10 cellular contexts compared by ENCODE assay signal in genomic region chr4:152310223-152310622, GRCh38.
A peak's percentile ranks its signal among the peaks of the same experiment; 100 is the strongest.
DNase-seq lines count a peak whose midpoint lies in the region; ATAC-seq, FAIRE-seq and TF ChIP-seq lines count a peak whose summit lies in the region.
"Had no signal": no experiment of that assay in that cellular context is flagged by ENCODE, and none has a peak within 500 bp of the region (broad histone marks: within the 10 kb centered on the region; RNA-seq: fewer than 3 reads in every experiment).

No MANE protein-coding gene starts in this region.

- no peaks in the 10 kb centered on the region for H3K36me3 ChIP-seq in thyroid gland

- no peak for TF ChIP-seq POLR2A in thyroid gland (IDR thresholded peaks at IDR 0.05)

- H3K4me3 Mint-ChIP-seq in WTC11: no peak overlapping the region
- H3K4me3 Mint-ChIP-seq in activated naive CD8-positive, alpha-beta T cell treated with anti-CD3 and anti-CD28 coated beads, Interleukin-2, amount 50 U/mL, for 24 hours: no peak overlapping the region
- H3K4me3 Mint-ChIP-seq: central memory CD8-positive, alpha-beta T cell had no signal

- no peak overlapping the region for H3K27ac ChIP-seq in thyroid gland

- POLR2A ChIA-PET in WTC11 (lab: Charles Lee): no interaction called here

- peak; percentile 76 for ATAC-seq in WTC11
- no peak for ATAC-seq in GM21390 (IDR thresholded peaks at IDR 0.05; ENCODE audit: unreplicated experiment)
- no peak for ATAC-seq in activated naive CD8-positive, alpha-beta T cell treated with anti-CD3 and anti-CD28 coated beads, Interleukin-2, amount 50 U/mL, for 24 hours

- no peaks in the 10 kb centered on the region for H3K27me3 Mint-ChIP-seq in WTC11 (ENCODE audit: low read depth)
- no peaks in the 10 kb centered on the region for H3K27me3 Mint-ChIP-seq in activated naive CD8-positive, alpha-beta T cell treated with anti-CD3 and anti-CD28 coated beads, Interleukin-2, amount 50 U/mL, for 24 hours
- H3K27me3 Mint-ChIP-seq: central memory CD8-positive, alpha-beta T cell had no signal

- CTCF ChIA-PET in WTC11 (lab: Charles Lee): no interaction called here

- H3K27me3 ChIP-seq in thyroid gland: no peaks in the 10 kb centered on the region

- H3K4me1 ChIP-seq in thyroid gland: no peaks in the 10 kb centered on the region

- no peaks in the 10 kb centered on the region for H3K9me3 Mint-ChIP-seq in WTC11
- H3K9me3 Mint-ChIP-seq in activated naive CD8-positive, alpha-beta T cell treated with anti-CD3 and anti-CD28 coated beads, Interleukin-2, amount 50 U/mL, for 24 hours: no peaks in the 10 kb centered on the region
- H3K9me3 Mint-ChIP-seq: central memory CD8-positive, alpha-beta T cell had no signal

- FAIRE-seq in HTR-8/SVneo (lab: Jason Lieb, UNC): peak; percentile 84

- DNase-seq in DMS79 (lab: John Stamatoyannopoulos, UW): peak; percentile 31
- peak; percentile 76 for DNase-seq in HTR-8/SVneo (ENCODE audit: insufficient read length, low spot score)
- no peak for DNase-seq in WTC11 (ENCODE audit: low spot score)
- DNase-seq in left kidney (ENCODE audit: low read depth, low spot score): peak; percentile 62
- DNase-seq in stimulated activated CD8-positive, alpha-beta memory T cell treated with anti-CD3 and anti-CD28 coated beads, Interleukin-4, amount 100 ng/mL, for 48 hours: no peak
- DNase-seq in activated naive CD8-positive, alpha-beta T cell treated with anti-CD3 and anti-CD28 coated beads, Interleukin-2, amount 50 U/mL, for 24 hours: no peak
- DNase-seq in thyroid gland: no peak
- DNase-seq: head of caudate nucleus had no signal

- intact Hi-C loops in thyroid gland (cut with DNase I): no loop called here

- H3K4me1 Mint-ChIP-seq in WTC11: peaks cover 23% of the 10 kb centered on the region
- no peaks in the 10 kb centered on the region for H3K4me1 Mint-ChIP-seq in activated naive CD8-positive, alpha-beta T cell treated with anti-CD3 and anti-CD28 coated beads, Interleukin-2, amount 50 U/mL, for 24 hours
- H3K4me1 Mint-ChIP-seq: central memory CD8-positive, alpha-beta T cell had no signal

- H3K9me3 ChIP-seq in thyroid gland: no peaks in the 10 kb centered on the region

- no peaks in the 10 kb centered on the region for H3K36me3 Mint-ChIP-seq in WTC11
- no peaks in the 10 kb centered on the region for H3K36me3 Mint-ChIP-seq in activated naive CD8-positive, alpha-beta T cell treated with anti-CD3 and anti-CD28 coated beads, Interleukin-2, amount 50 U/mL, for 24 hours (ENCODE audit: low read depth)

- peak overlapping the region; percentile 53; the same call in 1 of the 2 replicates for H3K27ac Mint-ChIP-seq in WTC11
- H3K27ac Mint-ChIP-seq in activated naive CD8-positive, alpha-beta T cell treated with anti-CD3 and anti-CD28 coated beads, Interleukin-2, amount 50 U/mL, for 24 hours: no peak overlapping the region

- WGBS in thyroid gland, 2 donors: 64 to 71% methylated on average over 2 of the region's 2 CpGs

- TF ChIP-seq CTCF in WTC11 (IDR thresholded peaks at IDR 0.05) (no peak), thyroid gland (IDR thresholded peaks at IDR 0.05) (no peak)

- no peak overlapping the region for H3K4me3 ChIP-seq in thyroid gland (replicated peaks in 1 of 3)

TF ChIP-seq in WTC11, 78 proteins besides CTCF, POLR2A, EP300 and RAD21 (continues in another document):
- TF ChIP-seq ZNF263 (CRISPR knock-in tag; IDR thresholded peaks at IDR 0.05; ENCODE audit: low read depth) (no peak), JAZF1 (CRISPR knock-in tag; IDR thresholded peaks at IDR 0.05) (no peak), ATF3 (CRISPR knock-in tag; conservative IDR thresholded peaks at IDR 0.05) (no peak), ZNF317 (CRISPR knock-in tag; IDR thresholded peaks at IDR 0.05; ENCODE audit: borderline replicate concordance, low read depth) (no peak), TP53 (CRISPR knock-in tag; IDR thresholded peaks at IDR 0.05) (no peak), ZBTB43 (CRISPR knock-in tag; IDR thresholded peaks at IDR 0.05) (no peak), CDX4 (CRISPR knock-in tag; IDR thresholded peaks at IDR 0.05; ENCODE audit: borderline replicate concordance) (no peak), MXD4 (CRISPR knock-in tag; IDR thresholded peaks at IDR 0.05; ENCODE audit: borderline replicate concordance) (no peak), MAX (CRISPR knock-in tag; IDR thresholded peaks at IDR 0.05) (no peak), GRHL2 (CRISPR knock-in tag; IDR thresholded peaks at IDR 0.05; ENCODE audit: insufficient replicate concordance, severe bottlenecking) (no peak), IRF2 (CRISPR knock-in tag; IDR thresholded peaks at IDR 0.05; ENCODE audit: borderline replicate concordance, low read depth) (no peak), ZNF281 (CRISPR knock-in tag; IDR thresholded peaks at IDR 0.05) (no peak), ZNF396 (CRISPR knock-in tag; IDR thresholded peaks at IDR 0.05; ENCODE audit: borderline replicate concordance) (no peak), AR (CRISPR knock-in tag; IDR thresholded peaks at IDR 0.05) (no peak)

Comparison
In these comparisons a context has a peak if more than half of its experiments do, and no peak if none do; other contexts are left out.
1. DNase-seq: peak in DMS79 (single experiment), HTR-8/SVneo (single experiment) and left kidney (single experiment); none in WTC11 (single experiment), stimulated activated CD8-positive, alpha-beta memory T cell treated with anti-CD3 and anti-CD28 coated beads, Interleukin-4, amount 100 ng/mL, for 48 hours (single experiment), activated naive CD8-positive, alpha-beta T cell treated with anti-CD3 and anti-CD28 coated beads, Interleukin-2, amount 50 U/mL, for 24 hours (single experiment) and thyroid gland (0 of 2).